ENCODE assay signal across 8 cellular contexts in genomic region chr9:130997925-130998595, GRCh38. TPM values are rescaled to one million over a fixed set of nuclear protein-coding genes. Genes with fewer than 3 reads are reported as not detected.
DNase-seq lines count a peak whose midpoint lies in the region; ATAC-seq, FAIRE-seq and TF ChIP-seq lines count a peak whose summit lies in the region.

No MANE protein-coding gene starts in this region.

- no peak overlapping the region for H3K9ac ChIP-seq in neural cell (ENCODE audit: low read length)

- POLR2A ChIA-PET in A549 (lab: Yijun Ruan, JAX), result no interaction called here
- POLR2A ChIA-PET in activated CD4-positive, alpha-beta memory T cell treated with anti-CD3 and anti-CD28 coated beads, Interleukin-2, amount 10 ng/mL, durations not matched to agents 7 days and 5 days (lab: Charles Lee), result no interaction called here

- no peaks in the 10 kb centered on the region for H4K20me1 ChIP-seq in neural cell (ENCODE audit: insufficient read depth)

- H3K4me3 ChIP-seq in A549 (no peak overlapping the region), GM12864 (ENCODE audit: low read depth, low read length) (no peak overlapping the region), neural cell (ENCODE audit: low read length) (no peak overlapping the region)

- TF ChIP-seq POLR2A in A549 (IDR thresholded peaks at IDR 0.05; ENCODE audit: low read length), result no peak

- H3K27me3 Mint-ChIP-seq in activated CD4-positive, alpha-beta memory T cell treated with anti-CD3 and anti-CD28 coated beads, Interleukin-2, amount 10 ng/mL, durations not matched to agents 7 days and 5 days, result peaks cover 6% of the 10 kb centered on the region

- CTCF ChIA-PET in A549 (lab: Yijun Ruan, JAX), result interaction anchor here (0.6 to 19.3 kb wide), 72 partner anchors 11 to 538 kb away, joined by 3 to 286 read pairs (median 6); partner anchors contain the start of genes FIBCD1, LAMC3 and QRFP
- CTCF ChIA-PET in activated CD4-positive, alpha-beta memory T cell treated with anti-CD3 and anti-CD28 coated beads, Interleukin-2, amount 10 ng/mL, durations not matched to agents 7 days and 5 days (lab: Charles Lee), result interaction anchor here (0.6 to 1.4 kb wide), 13 partner anchors 9 to 297 kb away, joined by 3 to 16 read pairs (median 3); no protein-coding TSS in a partner anchor

- peak; percentile 83 for TF ChIP-seq CTCF in A549 (IDR thresholded peaks at IDR 0.05)
- peak; percentile 70 for TF ChIP-seq CTCF in GM12864 (IDR thresholded peaks at IDR 0.05; ENCODE audit: low read depth, low read length, missing control alignments)
- peak; percentile 73 for TF ChIP-seq CTCF in neural cell (IDR thresholded peaks at IDR 0.05; ENCODE audit: poor library complexity, severe bottlenecking)

- DNase-seq in A549 (ENCODE audit: low read depth in 1 of 2, low spot score in 1 of 2), result peak; percentile 75 to 95
- no peak for DNase-seq in GM12864 (ENCODE audit: low read depth)
- DNase-seq in NCI-H2171 treated with DMSO at 0.1 percent for 48 hours (lab: John Stamatoyannopoulos, UW), result peak; percentile 56
- peak; percentile 57 for DNase-seq in activated CD4-positive, alpha-beta memory T cell treated with anti-CD3 and anti-CD28 coated beads, Interleukin-2, amount 10 ng/mL, durations not matched to agents 7 days and 5 days
- peak; percentile 33 for DNase-seq in fibroblast of gingiva (ENCODE audit: low read depth)

- no peaks in the 10 kb centered on the region for H3K27me3 ChIP-seq in neural cell (ENCODE audit: insufficient read depth, low read depth, low read length)

- no peak overlapping the region for H3K27ac Mint-ChIP-seq in activated CD4-positive, alpha-beta memory T cell treated with anti-CD3 and anti-CD28 coated beads, Interleukin-2, amount 10 ng/mL, durations not matched to agents 7 days and 5 days

- no peaks in the 10 kb centered on the region for H3K9me3 Mint-ChIP-seq in activated CD4-positive, alpha-beta memory T cell treated with anti-CD3 and anti-CD28 coated beads, Interleukin-2, amount 10 ng/mL, durations not matched to agents 7 days and 5 days

- no peaks in the 10 kb centered on the region for H3K36me3 ChIP-seq in neural cell (ENCODE audit: insufficient read depth, low read length)

- H3K27ac ChIP-seq in A549 (peak overlapping the region; percentile 35 to 46; a peak in 2 of 6 replicates), neural cell (ENCODE audit: low read length) (no peak overlapping the region)

- H3K4me3 Mint-ChIP-seq in activated CD4-positive, alpha-beta memory T cell treated with anti-CD3 and anti-CD28 coated beads, Interleukin-2, amount 10 ng/mL, durations not matched to agents 7 days and 5 days, result no peak overlapping the region

- no peak overlapping the region for H2AFZ ChIP-seq in neural cell (ENCODE audit: low read depth, low read length)

- H3F3A ChIP-seq in neural cell (ENCODE audit: insufficient read depth, low read length, poor library complexity, severe bottlenecking), result no peaks in the 10 kb centered on the region

- ATAC-seq in A549, result peak; percentile 84 to 96
- ATAC-seq in GM21825 (IDR thresholded peaks at IDR 0.05; ENCODE audit: unreplicated experiment), result no peak
- no peak for ATAC-seq in HG03378 (IDR thresholded peaks at IDR 0.05; ENCODE audit: unreplicated experiment)

- FAIRE-seq in A549 (lab: Jason Lieb, UNC), result no peak

- peak overlapping the region; percentile 45; the same call in 2 of the 3 replicates for H3K4me2 ChIP-seq in A549
- H3K4me2 ChIP-seq in neural cell (ENCODE audit: low read length), result no peak overlapping the region

- 45% methylated on average over 9 of the region's 28 CpGs for WGBS in A549 (ENCODE audit: missing lambda C conversion rate)

- H3K9me2 ChIP-seq in neural cell (ENCODE audit: insufficient read depth, low read length), result no peaks in the 10 kb centered on the region

- H3K4me1 Mint-ChIP-seq in activated CD4-positive, alpha-beta memory T cell treated with anti-CD3 and anti-CD28 coated beads, Interleukin-2, amount 10 ng/mL, durations not matched to agents 7 days and 5 days, result no peaks in the 10 kb centered on the region

- no peak for TF ChIP-seq EP300 in A549 (IDR thresholded peaks at IDR 0.05)
- no peak for TF ChIP-seq EP300 in neural cell (conservative IDR thresholded peaks at IDR 0.05; ENCODE audit: poor library complexity, severe bottlenecking)

- H3K4me1 ChIP-seq in A549, result peaks cover 26% of the 10 kb centered on the region

- H3K79me2 ChIP-seq in neural cell (replicated peaks; ENCODE audit: insufficient read depth, low read length), result no peaks in the 10 kb centered on the region

- TF ChIP-seq RAD21 in A549 (conservative IDR thresholded peaks at IDR 0.05 in 1 of 2, IDR thresholded peaks at IDR 0.05 in 1 of 2) (peak; percentile 94), neural cell (conservative IDR thresholded peaks at IDR 0.05) (peak; percentile 73)

- no peaks in the 10 kb centered on the region for H3K36me3 Mint-ChIP-seq in activated CD4-positive, alpha-beta memory T cell treated with anti-CD3 and anti-CD28 coated beads, Interleukin-2, amount 10 ng/mL, durations not matched to agents 7 days and 5 days (ENCODE audit: low read depth)

- H3K9me3 ChIP-seq in A549, result no peaks in the 10 kb centered on the region
- H3K9me3 ChIP-seq in neural cell (ENCODE audit: low read length), result no peaks in the 10 kb centered on the region

TF ChIP-seq in A549, 52 proteins besides CTCF, POLR2A, EP300 and RAD21:
- TF ChIP-seq POLR2AphosphoS2 (conservative IDR thresholded peaks at IDR 0.05; ENCODE audit: low read length) (no peak), SMC3 (IDR thresholded peaks at IDR 0.05) (peak; percentile 91), HES2 (IDR thresholded peaks at IDR 0.05) (no peak)
- TF ChIP-seq, protein P1, sequence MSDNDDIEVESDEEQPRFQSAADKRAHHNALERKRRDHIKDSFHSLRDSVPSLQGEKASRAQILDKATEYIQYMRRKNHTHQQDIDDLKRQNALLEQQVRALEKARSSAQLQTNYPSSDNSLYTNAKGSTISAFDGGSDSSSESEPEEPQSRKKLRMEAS (IDR thresholded peaks at IDR 0.05), result peak; percentile 28; the same call in 1 of the 2 replicates

TF ChIP-seq in neural cell, 6 proteins besides CTCF, POLR2A, EP300 and RAD21:
- TF ChIP-seq EZH2 (IDR thresholded peaks at IDR 0.05; ENCODE audit: borderline replicate concordance, insufficient read depth, low read length, poor library complexity, severe bottlenecking), result no peak
- peak; percentile 74 for TF ChIP-seq SMC3 (conservative IDR thresholded peaks at IDR 0.05; ENCODE audit: poor library complexity)
TF ChIP-seq in neural cell: peak in this region for 1.

RNA-seq across cellular contexts. Expression of gene LAMC3, which starts 10.9 kb away (rescaled TPM):
- polyA plus RNA-seq in A549 (2011; rRNA removed) (1.0 TPM in 2 replicates), A549 (2017; fragmentation: RNase III; extraction: RNeasy Plus Mini Kit Qiagen cat#74134 plus additional on column Dnase treatment) (1.5 TPM in 3 replicates), neural cell (0.04 TPM in 1 of 2 replicates, not detected in the other)
- 2.7 and 3.3 TPM in 2 replicates for polyA plus RNA-seq in A549 (2012; cell fraction: cytosol; rRNA removed)
- 14.3 and 18.2 TPM in 2 replicates for polyA plus RNA-seq in A549 (2012; cell fraction: nucleus; rRNA removed)
- polyA minus RNA-seq in A549 (2011; rRNA and poly(A)+ RNA removed), result 0.41 and 0.73 TPM in 2 replicates
- total RNA-seq in activated CD4-positive, alpha-beta memory T cell treated with anti-CD3 and anti-CD28 coated beads, Interleukin-2, amount 10 ng/mL, durations not matched to agents 7 days and 5 days, result not detected
- not detected in 2 replicates for polyA minus RNA-seq in neural cell

RNA-seq across cellular contexts. Expression of gene FIBCD1, which starts 59.0 kb away (rescaled TPM):
- 4.8 and 4.9 TPM in 2 replicates for polyA plus RNA-seq in A549 (2011; rRNA removed)
- 4.9 and 6.2 TPM in 2 replicates for polyA plus RNA-seq in A549 (2012; cell fraction: cytosol; rRNA removed)
- polyA plus RNA-seq in A549 (2012; cell fraction: nucleus; rRNA removed), result 8.9 and 11.6 TPM in 2 replicates
- polyA plus RNA-seq in A549 (2017; fragmentation: RNase III; extraction: RNeasy Plus Mini Kit Qiagen cat#74134 plus additional on column Dnase treatment), result 3.5 to 5.0 TPM (median 4.8 TPM) in 3 replicates
- 2.9 and 3.1 TPM in 2 replicates for polyA minus RNA-seq in A549 (2011; rRNA and poly(A)+ RNA removed)
- not detected for total RNA-seq in activated CD4-positive, alpha-beta memory T cell treated with anti-CD3 and anti-CD28 coated beads, Interleukin-2, amount 10 ng/mL, durations not matched to agents 7 days and 5 days
- polyA plus RNA-seq in neural cell, result 1.6 and 2.7 TPM in 2 replicates
- polyA minus RNA-seq in neural cell, result 2.1 and 3.2 TPM in 2 replicates

Comparison
In these comparisons a context has a peak if more than half of its experiments do, and no peak if none do; other contexts are left out.
1. ATAC-seq: peak in A549 (2 of 2); none in GM21825 (single experiment) and HG03378 (single experiment).
2. Peak in every context shown above with its lines, with median percentiles within 50 percentile points of each other: CTCF ChIP-seq.